In the genomic region with DNA sequence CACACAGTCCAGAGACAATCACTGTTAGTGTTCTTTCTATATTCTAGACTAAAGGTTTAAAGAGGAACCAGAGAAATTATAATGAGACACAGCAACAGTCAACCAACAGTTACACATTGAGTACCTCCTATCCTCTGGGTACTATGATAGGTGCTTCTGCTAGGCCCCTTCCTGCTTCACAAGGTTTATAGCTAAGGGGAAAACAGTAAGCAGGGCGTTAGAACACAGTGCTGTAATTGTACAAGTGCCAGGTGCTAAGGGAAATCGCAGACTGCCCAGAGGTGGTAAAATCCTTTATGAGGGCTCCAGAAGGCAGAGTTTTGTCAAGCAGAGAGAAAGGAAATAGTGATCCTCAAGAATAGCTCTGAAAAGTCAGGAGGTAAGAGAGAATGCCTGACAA, we compare ENCODE assay signal across 24 cellular contexts.
"Had no signal": no experiment of that assay in that cellular context is flagged by ENCODE, and none has a peak within 500 bp of the region (broad histone marks: within the 10 kb centered on the region; RNA-seq: fewer than 3 reads in every experiment).

No MANE protein-coding gene starts in this region.

- H3K4me1 ChIP-seq: esophagus squamous epithelium, lower lobe of right lung, neural progenitor cell, parathyroid adenoma, spleen, tibial nerve had no signal

- H3K9me3 ChIP-seq: esophagus squamous epithelium, lower lobe of right lung, right atrium auricular region, thoracic aorta, tibial nerve, vagina had no signal

- ATAC-seq: effector memory CD8-positive, alpha-beta T cell; natural killer cell treated with Interleukin-12 subunit alpha and Interleukin-12 subunit beta and Interleukin-15 and Interleukin-18, amount 100 ng/mL, for 72 hours; stimulated activated memory B cell treated with anti-CD40 and anti-IgM and Interleukin-4, amounts not matched to agents 10 μg/mL and 1 μg/mL and 100 μg/mL, for 72 hours; stimulated activated naive CD8-positive, alpha-beta T cell treated with anti-CD3 and anti-CD28 coated beads, Interleukin-15, Interleukin-2, amounts not matched to agents 100 U/mL and 50 U/mL, for 24 hours had no signal

- H3K27ac ChIP-seq: esophagus squamous epithelium, lower lobe of right lung, neural progenitor cell, parathyroid adenoma, right atrium auricular region, skin epidermis, spleen, thoracic aorta, tibial nerve, vagina had no signal

- H3K9ac ChIP-seq: neural progenitor cell, parathyroid adenoma had no signal

- DNase-seq: cortex of kidney; effector memory CD8-positive, alpha-beta T cell; erythroblast; esophagus squamous epithelium; foreskin melanocyte; glutamatergic neuron; hypothalamus; immature natural killer cell; islet precursor cell; kidney glomerular epithelial cell; lower lobe of right lung; naive B cell; spleen; stimulated activated CD4-positive, alpha-beta T cell treated with anti-CD3 and anti-CD28 coated beads, Interleukin-4, amount 100 ng/mL, for 4 hours; stimulated activated naive CD8-positive, alpha-beta T cell treated with anti-CD3 and anti-CD28 coated beads, Interleukin-15, Interleukin-2, amounts not matched to agents 100 U/mL and 50 U/mL, for 24 hours had no signal

- H3K36me3 ChIP-seq: esophagus squamous epithelium, lower lobe of right lung, neural progenitor cell, right atrium auricular region, spleen, thoracic aorta, tibial nerve, vagina had no signal

- H3K4me3 ChIP-seq: esophagus squamous epithelium, lower lobe of right lung, neural progenitor cell, right atrium auricular region, skin epidermis, spleen, thoracic aorta, tibial nerve, vagina had no signal

- H3K27me3 ChIP-seq: esophagus squamous epithelium, neural progenitor cell, right atrium auricular region, spleen, tibial nerve, vagina had no signal
